27 cellular contexts compared by ENCODE assay signal in genomic region chr1:52534928-52535764, GRCh38. TPM values are rescaled to one million over a fixed set of nuclear protein-coding genes. Genes with fewer than 3 reads are reported as not detected.
DNase-seq lines count a peak whose midpoint lies in the region; ATAC-seq and TF ChIP-seq lines count a peak whose summit lies in the region.
"Had no signal": no experiment of that assay in that cellular context is flagged by ENCODE, and none has a peak within 500 bp of the region (broad histone marks: within the 10 kb centered on the region; RNA-seq: fewer than 3 reads in every experiment).

No MANE protein-coding gene starts in this region.

- CTCF ChIA-PET in activated naive CD4-positive, alpha-beta T cell treated with anti-CD3 and anti-CD28 coated beads for 36 hours (lab: Charles Lee): no interaction called here

- intact Hi-C loops in activated naive CD4-positive, alpha-beta T cell treated with anti-CD3 and anti-CD28 coated beads for 36 hours (cut with micrococcal nuclease): no loop called here

- peaks cover 52% of the 10 kb centered on the region for H3K4me1 Mint-ChIP-seq in activated naive CD4-positive, alpha-beta T cell treated with anti-CD3 and anti-CD28 coated beads for 36 hours (ENCODE audit: low read depth)
- peaks cover 56% of the 10 kb centered on the region for H3K4me1 Mint-ChIP-seq in central memory CD8-positive, alpha-beta T cell
- peaks cover 2% of the 10 kb centered on the region for H3K4me1 Mint-ChIP-seq in progenitor cell of endocrine pancreas (ENCODE audit: low read depth)
- peaks cover 38% of the 10 kb centered on the region for H3K4me1 Mint-ChIP-seq in T-helper 17 cell

- peaks cover 10% of the 10 kb centered on the region for H3K9me3 Mint-ChIP-seq in activated naive CD4-positive, alpha-beta T cell treated with anti-CD3 and anti-CD28 coated beads for 36 hours
- H3K9me3 Mint-ChIP-seq in activated naive CD4-positive, alpha-beta T cell treated with anti-CD3 and anti-CD28 coated beads, Interleukin-2, amount 50 U/mL, for 72 hours: peaks cover 0 to 8% of the 10 kb centered on the region in 2 donors
- no peaks in the 10 kb centered on the region for H3K9me3 Mint-ChIP-seq in central memory CD8-positive, alpha-beta T cell
- H3K9me3 Mint-ChIP-seq in progenitor cell of endocrine pancreas (ENCODE audit: low read depth): peaks cover 14% of the 10 kb centered on the region
- H3K9me3 Mint-ChIP-seq: effector memory CD8-positive, alpha-beta T cell had no signal

- no peak overlapping the region for H3K4me3 Mint-ChIP-seq in activated naive CD4-positive, alpha-beta T cell treated with anti-CD3 and anti-CD28 coated beads for 36 hours
- no peak overlapping the region for H3K4me3 Mint-ChIP-seq in central memory CD8-positive, alpha-beta T cell
- H3K4me3 Mint-ChIP-seq in progenitor cell of endocrine pancreas (ENCODE audit: low read depth) (no peak overlapping the region), T-helper 17 cell (no peak overlapping the region)
- H3K4me3 Mint-ChIP-seq: activated CD4-positive, alpha-beta T cell treated with anti-CD3 and anti-CD28 coated beads for 36 hours; activated naive CD8-positive, alpha-beta T cell treated with anti-CD3 and anti-CD28 coated beads, Interleukin-2, amount 10 ng/mL, durations not matched to agents 7 days and 5 days; activated T-helper 1 cell treated with anti-CD3 and anti-CD28 coated beads, Interleukin-12 subunit alpha, Interleukin-12 subunit beta, Interleukin-2, Interleukin-4 antibody, amounts not matched to agents 30 ng/mL and 10 ng/mL and 1 ng/mL, durations not matched to agents 14 hours and 24 hours and 36 hours; brain; effector memory CD8-positive, alpha-beta T cell; GM23338; memory B cell had no signal

- peak overlapping the region; percentile 31 for H3K27ac Mint-ChIP-seq in activated naive CD4-positive, alpha-beta T cell treated with anti-CD3 and anti-CD28 coated beads for 36 hours
- no peak overlapping the region for H3K27ac Mint-ChIP-seq in activated naive CD4-positive, alpha-beta T cell treated with anti-CD3 and anti-CD28 coated beads, Interleukin-2, amount 50 U/mL, for 72 hours
- peak overlapping the region; percentile 24 for H3K27ac Mint-ChIP-seq in central memory CD8-positive, alpha-beta T cell (ENCODE audit: low read depth)
- H3K27ac Mint-ChIP-seq in progenitor cell of endocrine pancreas (peak overlapping the region; percentile 35), T-helper 17 cell (no peak overlapping the region)
- H3K27ac Mint-ChIP-seq: activated CD4-positive, alpha-beta T cell treated with anti-CD3 and anti-CD28 coated beads for 36 hours; activated naive CD8-positive, alpha-beta T cell treated with anti-CD3 and anti-CD28 coated beads, Interleukin-2, amount 10 ng/mL, durations not matched to agents 7 days and 5 days; activated T-helper 1 cell treated with anti-CD3 and anti-CD28 coated beads, Interleukin-12 subunit alpha, Interleukin-12 subunit beta, Interleukin-2, Interleukin-4 antibody, amounts not matched to agents 30 ng/mL and 10 ng/mL and 1 ng/mL, durations not matched to agents 14 hours and 24 hours and 36 hours; brain; effector memory CD8-positive, alpha-beta T cell; GM23338; memory B cell had no signal

- no peaks in the 10 kb centered on the region for H3K27me3 Mint-ChIP-seq in activated naive CD4-positive, alpha-beta T cell treated with anti-CD3 and anti-CD28 coated beads for 36 hours (ENCODE audit: low read depth)
- no peaks in the 10 kb centered on the region for H3K27me3 Mint-ChIP-seq in central memory CD8-positive, alpha-beta T cell
- H3K27me3 Mint-ChIP-seq in progenitor cell of endocrine pancreas (no peaks in the 10 kb centered on the region), T-helper 17 cell (no peaks in the 10 kb centered on the region)
- H3K27me3 Mint-ChIP-seq: activated CD4-positive, alpha-beta T cell treated with anti-CD3 and anti-CD28 coated beads for 36 hours; activated naive CD8-positive, alpha-beta T cell treated with anti-CD3 and anti-CD28 coated beads, Interleukin-2, amount 10 ng/mL, durations not matched to agents 7 days and 5 days; brain; effector memory CD8-positive, alpha-beta T cell; memory B cell had no signal

- no peak for ATAC-seq in activated naive CD4-positive, alpha-beta T cell treated with anti-CD3 and anti-CD28 coated beads, Interleukin-2, amount 50 U/mL, for 72 hours
- ATAC-seq in central memory CD8-positive, alpha-beta T cell (replicated peaks; ENCODE audit: extremely low read depth, poor library complexity, severe bottlenecking): no peak
- ATAC-seq in T-helper 17 cell: no peak
- no peak for ATAC-seq in HG03457 (IDR thresholded peaks at IDR 0.05; ENCODE audit: unreplicated experiment)
- ATAC-seq: activated CD4-positive, alpha-beta T cell treated with anti-CD3 and anti-CD28 coated beads for 36 hours; effector memory CD8-positive, alpha-beta T cell; esophagus mucosa; GM23338; left cardiac atrium; Right ventricle myocardium inferior; upper lobe of right lung had no signal

- no peaks in the 10 kb centered on the region for H3K9me3 ChIP-seq in T-helper 17 cell (ENCODE audit: control insufficient read depth, low read length, poor library complexity, severe bottlenecking)
- H3K9me3 ChIP-seq: colonic mucosa, right atrium auricular region, upper lobe of right lung had no signal

- peaks cover 9% of the 10 kb centered on the region for H3K36me3 Mint-ChIP-seq in activated naive CD4-positive, alpha-beta T cell treated with anti-CD3 and anti-CD28 coated beads for 36 hours (ENCODE audit: low read depth)
- peaks cover 5 to 25% of the 10 kb centered on the region in 2 donors for H3K36me3 Mint-ChIP-seq in activated naive CD4-positive, alpha-beta T cell treated with anti-CD3 and anti-CD28 coated beads, Interleukin-2, amount 50 U/mL, for 72 hours
- H3K36me3 Mint-ChIP-seq in central memory CD8-positive, alpha-beta T cell (ENCODE audit: insufficient read depth): no peaks in the 10 kb centered on the region
- H3K36me3 Mint-ChIP-seq in progenitor cell of endocrine pancreas (ENCODE audit: insufficient read depth) (peaks cover 30% of the 10 kb centered on the region), T-helper 17 cell (ENCODE audit: low read depth) (peaks cover 4% of the 10 kb centered on the region)

- DNase-seq in activated naive CD4-positive, alpha-beta T cell treated with anti-CD3 and anti-CD28 coated beads for 36 hours: no peak
- no peak for DNase-seq in activated naive CD4-positive, alpha-beta T cell treated with anti-CD3 and anti-CD28 coated beads, Interleukin-2, amount 50 U/mL, for 72 hours (ENCODE audit: low spot score in 2 of 2)
- DNase-seq in NCI-H226: peak; percentile 70
- no peak for DNase-seq in central memory CD8-positive, alpha-beta T cell (ENCODE audit: low spot score in 2 of 2)
- no peak for DNase-seq in progenitor cell of endocrine pancreas (ENCODE audit: low spot score, unreplicated experiment)
- no peak for DNase-seq in stimulated activated CD4-positive, alpha-beta T cell treated with anti-CD3 and anti-CD28 coated beads, Interleukin-12 subunit alpha, Interleukin-12 subunit beta, amount 100 ng/mL, for 4 hours
- DNase-seq in T-helper 17 cell: no peak
- DNase-seq: activated CD4-positive, alpha-beta T cell treated with anti-CD3 and anti-CD28 coated beads for 36 hours; activated naive CD8-positive, alpha-beta T cell treated with anti-CD3 and anti-CD28 coated beads, Interleukin-2, amount 10 ng/mL, durations not matched to agents 7 days and 5 days; colonic mucosa; DND-41; effector memory CD8-positive, alpha-beta T cell; left cardiac atrium; MV-4-11; NCI-H1694 treated with DMSO at 0.1 percent for 48 hours; NCI-H748 treated with DMSO at 0.1 percent for 48 hours; stimulated activated CD4-positive, alpha-beta T cell treated with anti-CD3 and anti-CD28 coated beads, Interleukin-15, amount 100 ng/mL, for 24 hours; stimulated activated CD8-positive, alpha-beta memory T cell treated with anti-CD3 and anti-CD28 coated beads, Interleukin-4, amount 100 ng/mL, for 48 hours; upper lobe of right lung had no signal

- no peak for TF ChIP-seq CTCF in progenitor cell of endocrine pancreas (IDR thresholded peaks at IDR 0.05; ENCODE audit: unreplicated experiment)

RNA-seq across cellular contexts. Expression of gene TUT4, which starts 17.7 kb away (rescaled TPM):
- total RNA-seq in activated naive CD4-positive, alpha-beta T cell treated with anti-CD3 and anti-CD28 coated beads for 36 hours: 10 to 100 TPM; 48.1 to 51.2 TPM
- 100 to 1,000 TPM in 1 of 2 donors, 10 to 100 TPM in 1; 81.0 to 111 TPM for total RNA-seq in activated naive CD4-positive, alpha-beta T cell treated with anti-CD3 and anti-CD28 coated beads, Interleukin-2, amount 50 U/mL, for 72 hours
- 130 and 139 TPM in 2 replicates for total RNA-seq in progenitor cell of endocrine pancreas
- 100 to 1,000 TPM; 125 to 136 TPM for total RNA-seq in T-helper 17 cell

Comparison
In these comparisons a context has a peak if more than half of its experiments do, and no peak if none do; other contexts are left out.
1. H3K27ac Mint-ChIP-seq: peak in activated naive CD4-positive, alpha-beta T cell treated with anti-CD3 and anti-CD28 coated beads for 36 hours (single experiment), central memory CD8-positive, alpha-beta T cell (single experiment) and progenitor cell of endocrine pancreas (single experiment); none in activated naive CD4-positive, alpha-beta T cell treated with anti-CD3 and anti-CD28 coated beads, Interleukin-2, amount 50 U/mL, for 72 hours (0 of 2) and T-helper 17 cell (single experiment).